Comparison of ENCODE assay signal across 1 cellular context in genomic region chr1:173489929-173490328, GRCh38.
A peak's percentile ranks its signal among the peaks of the same experiment; 100 is the strongest.
TF ChIP-seq lines count a peak whose summit lies in the region.

No MANE protein-coding gene starts in this region.

TF ChIP-seq in K562, 482 proteins besides CTCF, POLR2A, EP300 and RAD21 (continued from another document):
- TF ChIP-seq SUPT5H (IDR thresholded peaks at IDR 0.05) (0 out of 2 replicates have a peak, but pooled peaks have one; percentile 4), POLR2G (IDR thresholded peaks at IDR 0.05; ENCODE audit: low read depth, low read length) (peak; percentile 4; the same call in 1 of the 2 replicates), RFX5 (IDR thresholded peaks at IDR 0.05; ENCODE audit: low read depth, low read length) (no peak), MAFF (IDR thresholded peaks at IDR 0.05; ENCODE audit: low read length) (no peak), SRF (CRISPR knock-in tag; IDR thresholded peaks at IDR 0.05) (no peak), ILK (tag; IDR thresholded peaks at IDR 0.05; ENCODE audit: borderline replicate concordance, low read depth) (no peak), NFXL1 (CRISPR knock-in tag; IDR thresholded peaks at IDR 0.05) (no peak), ZNF274 (IDR thresholded peaks at IDR 0.05; ENCODE audit: borderline replicate concordance, low read depth, low read length) (no peak), CREM (IDR thresholded peaks at IDR 0.05; ENCODE audit: low read depth) (no peak), CUX1 (CRISPR knock-in tag; IDR thresholded peaks at IDR 0.05) (no peak), BCLAF1 (IDR thresholded peaks at IDR 0.05; ENCODE audit: borderline replicate concordance in 1 of 2, control insufficient read depth in 1 of 2, low read depth in 2 of 2, low read length in 1 of 2) (no peak)
TF ChIP-seq in K562: peak in this region for 2.
